In the genomic region with DNA sequence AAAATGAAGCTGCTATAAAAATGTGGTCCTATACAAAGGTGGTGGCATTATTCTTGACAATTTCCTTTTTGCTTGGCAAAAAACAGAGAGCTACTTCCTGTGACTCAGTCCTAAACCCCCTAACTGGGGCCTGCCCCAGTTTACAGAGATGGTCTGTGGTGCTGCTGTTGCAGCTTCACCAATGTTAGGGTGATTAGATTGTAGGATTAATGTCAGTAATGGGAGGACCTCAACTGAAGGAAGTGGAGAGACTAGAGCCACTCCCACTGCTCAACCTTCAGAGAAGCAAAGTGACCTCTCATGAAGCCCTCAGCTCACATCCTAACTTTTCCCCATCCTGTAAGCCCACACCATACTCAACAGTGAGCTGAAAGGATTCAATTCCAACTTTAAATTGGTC, we compare ENCODE assay signal across 9 cellular contexts. TPM values are rescaled to one million over a fixed set of nuclear protein-coding genes. Genes with fewer than 3 reads are reported as not detected.
DNase-seq lines count a peak whose midpoint lies in the region; ATAC-seq and TF ChIP-seq lines count a peak whose summit lies in the region.
"Had no signal": no experiment of that assay in that cellular context is flagged by ENCODE, and none has a peak within 500 bp of the region (broad histone marks: within the 10 kb centered on the region; RNA-seq: fewer than 3 reads in every experiment).

No MANE protein-coding gene starts in this region.

- H3K9me3 ChIP-seq in esophagus muscularis mucosa (no peaks in the 10 kb centered on the region), stomach (no peaks in the 10 kb centered on the region)

- DNase-seq in activated CD8-positive, alpha-beta memory T cell treated with anti-CD3 and anti-CD28 coated beads, Interleukin-2, amount 50 U/mL, for 4 hours, result peak; percentile 46
- DNase-seq in activated CD8-positive, alpha-beta memory T cell treated with anti-CD3 and anti-CD28 coated beads, Interleukin-2, amount 50 U/mL, for 48 hours, result no peak
- peak; percentile 36 for DNase-seq in activated CD4-positive, CD25-positive, alpha-beta regulatory T cell treated with anti-CD3 and anti-CD28 coated beads, Interleukin-2, amount 50 U/mL, for 72 hours
- DNase-seq in esophagus muscularis mucosa (ENCODE audit: extremely low spot score) (no peak), stomach (no peak), inferior parietal cortex (ENCODE audit: extremely low spot score) (no peak), SHP77 treated with DMSO at 0.1 percent for 48 hours (lab: John Stamatoyannopoulos, UW) (no peak)

- H3K27ac ChIP-seq in esophagus muscularis mucosa (replicated peaks in 1 of 4) (peak overlapping the region; percentile 96 to 99 (median 97)), stomach (peak overlapping the region; percentile 9 to 99 (median 99))
- H3K27ac ChIP-seq: C4-2B had no signal

- H3K27me3 ChIP-seq in esophagus muscularis mucosa, result no peaks in the 10 kb centered on the region
- no peaks in the 10 kb centered on the region for H3K27me3 ChIP-seq in stomach

- H3K4me3 ChIP-seq in esophagus muscularis mucosa (no peak overlapping the region), stomach (no peak overlapping the region)

- ATAC-seq in HG03045 (IDR thresholded peaks at IDR 0.05; ENCODE audit: unreplicated experiment), result no peak

- TF ChIP-seq CTCF in esophagus muscularis mucosa (IDR thresholded peaks at IDR 0.05) (no peak), stomach (IDR thresholded peaks at IDR 0.05) (no peak)

- H3K4me1 ChIP-seq in esophagus muscularis mucosa (peaks cover 34 to 49% (median 47%) of the 10 kb centered on the region in 4 donors), stomach (peaks cover 46 to 51% (median 48%) of the 10 kb centered on the region in 4 donors)

- TF ChIP-seq POLR2A in esophagus muscularis mucosa (IDR thresholded peaks at IDR 0.05; ENCODE audit: low read depth) (no peak), stomach (IDR thresholded peaks at IDR 0.05) (no peak)

- H3K36me3 ChIP-seq in esophagus muscularis mucosa (peaks cover 0 to 7% (median 3%) of the 10 kb centered on the region in 4 donors), stomach (peaks cover 0 to 9% (median 0%) of the 10 kb centered on the region in 4 donors)

- TF ChIP-seq EP300 in esophagus muscularis mucosa (IDR thresholded peaks at IDR 0.05), result no peak
- TF ChIP-seq EP300 in stomach (IDR thresholded peaks at IDR 0.05), result no peak

- intact Hi-C loops in esophagus muscularis mucosa (cut with DNase I), result loop anchor here (5.0 kb wide), 1 partner anchor 85 kb away; the partner anchor contains the start of gene S100A14
- intact Hi-C loops in stomach (cut with DNase I; ENCODE audit: low total_unique reads), result loop anchor here (5.0 kb wide), 1 partner anchor 35 kb away; the partner anchor contains the start of gene S100A2

RNA-seq across cellular contexts. Expression of gene S100A6, which starts 3.6 kb away (rescaled TPM):
- total RNA-seq in esophagus muscularis mucosa, result 100 to 1,000 TPM; 432 to 759 (median 607) TPM
- total RNA-seq in stomach, result 100 to 1,000 TPM; 154 to 680 (median 330) TPM
- polyA plus RNA-seq in stomach, result 1,000 to 10,000 TPM; 1,447 to 2,520 (median 1,620) TPM

RNA-seq across cellular contexts. Expression of gene S100A5, which starts 8.6 kb away (rescaled TPM):
- total RNA-seq in esophagus muscularis mucosa (under 1 TPM in 1 of 4 donors, not detected in 3; 0.98 TPM), stomach (not detected)
- not detected for polyA plus RNA-seq in stomach

RNA-seq across cellular contexts. Expression of gene S100A4, which starts 13.4 kb away (rescaled TPM):
- total RNA-seq in esophagus muscularis mucosa (100 to 1,000 TPM; 154 to 362 (median 273) TPM), stomach (10 to 100 TPM in 4 of 5 donors, 1 to 10 TPM in 1; 9.9 to 53.3 (median 19.4) TPM)
- 100 to 1,000 TPM; 145 to 541 (median 274) TPM for polyA plus RNA-seq in stomach

RNA-seq across cellular contexts. Expression of gene S100A3, which starts 16.9 kb away (rescaled TPM):
- total RNA-seq in esophagus muscularis mucosa (1 to 10 TPM in 3 of 4 donors, not detected in 1; 2.1 to 4.2 (median 2.7) TPM), stomach (not detected)
- 10 to 100 TPM in 1 of 3 donors, 1 to 10 TPM in 2; 2.6 to 15.0 (median 5.4) TPM for polyA plus RNA-seq in stomach

RNA-seq across cellular contexts. Expression of gene S100A2, which starts 33.5 kb away (rescaled TPM):
- total RNA-seq in esophagus muscularis mucosa (under 1 TPM in 2 of 4 donors, not detected in 2; 0.34 to 0.71 TPM), stomach (10 to 100 TPM in 1 of 5 donors, 1 to 10 TPM in 1, not detected in 3; 2.2 to 12.7 TPM)
- 1,000 to 10,000 TPM in 1 of 3 donors, 1 to 10 TPM in 2; 4.9 to 1,809 (median 8.3) TPM for polyA plus RNA-seq in stomach

Comparison
In these comparisons a context has a peak if more than half of its experiments do, and no peak if none do; other contexts are left out.
1. DNase-seq: peak in activated CD8-positive, alpha-beta memory T cell treated with anti-CD3 and anti-CD28 coated beads, Interleukin-2, amount 50 U/mL, for 4 hours (single experiment) and activated CD4-positive, CD25-positive, alpha-beta regulatory T cell treated with anti-CD3 and anti-CD28 coated beads, Interleukin-2, amount 50 U/mL, for 72 hours (single experiment); none in activated CD8-positive, alpha-beta memory T cell treated with anti-CD3 and anti-CD28 coated beads, Interleukin-2, amount 50 U/mL, for 48 hours (single experiment), esophagus muscularis mucosa (single experiment), stomach (single experiment), inferior parietal cortex (single experiment) and SHP77 treated with DMSO at 0.1 percent for 48 hours (single experiment).